ENCODE assay signal across 8 cellular contexts in genomic region chr13:52599037-52599852, GRCh38. TPM values are rescaled to one million over a fixed set of nuclear protein-coding genes. Genes with fewer than 3 reads are reported as not detected.
DNase-seq lines count a peak whose midpoint lies in the region; ATAC-seq and TF ChIP-seq lines count a peak whose summit lies in the region.

No MANE protein-coding gene starts in this region.

- ATAC-seq in HG03039 (IDR thresholded peaks at IDR 0.05; ENCODE audit: unreplicated experiment) (peak; percentile 7), SK-N-SH treated with all-trans-retinoic acid at 6 μM for 48 hours (peak; percentile 27), omental fat pad (ENCODE audit: low FRiP score) (peak; percentile 24)

- H3K4me3 ChIP-seq in fibroblast of mammary gland (ENCODE audit: control insufficient read depth, low read depth, low read length): peak overlapping the region; percentile 62

- DNase-seq in NCI-H2107 treated with DMSO at 0.1 percent for 48 hours (lab: John Stamatoyannopoulos, UW; ENCODE audit: unreplicated experiment) (peak; percentile 43), NCI-H2107 (lab: John Stamatoyannopoulos, UW) (no peak), fibroblast of mammary gland (ENCODE audit: low read depth) (peak; percentile 79), omental fat pad (ENCODE audit: low spot score) (no peak), COLO829 (ENCODE audit: low spot score) (no peak), occipital lobe (lab: John Stamatoyannopoulos, UW) (no peak)

- TF ChIP-seq CTCF in fibroblast of mammary gland (conservative IDR thresholded peaks at IDR 0.05; ENCODE audit: control insufficient read depth, insufficient read depth, low read depth, low read length) (no peak), omental fat pad (IDR thresholded peaks at IDR 0.05) (no peak)

TF ChIP-seq in SK-N-SH treated with all-trans-retinoic acid at 6 μM for 48 hours, 23 proteins besides CTCF, POLR2A, EP300 and RAD21:
- TF ChIP-seq CSDC2 (CRISPR knock-in tag; IDR thresholded peaks at IDR 0.05) (no peak), CSRNP3 (CRISPR knock-in tag; IDR thresholded peaks at IDR 0.05) (no peak), ZNF8 (CRISPR knock-in tag; IDR thresholded peaks at IDR 0.05) (no peak), ZC3H10 (CRISPR knock-in tag; IDR thresholded peaks at IDR 0.05) (no peak), TOX (CRISPR knock-in tag; IDR thresholded peaks at IDR 0.05; ENCODE audit: borderline replicate concordance) (no peak), OSR1 (CRISPR knock-in tag; IDR thresholded peaks at IDR 0.05) (no peak), CREB5 (CRISPR knock-in tag; IDR thresholded peaks at IDR 0.05; ENCODE audit: low read depth) (no peak), SNAI2 (CRISPR knock-in tag; IDR thresholded peaks at IDR 0.05) (no peak), ARNTL (CRISPR knock-in tag; IDR thresholded peaks at IDR 0.05; ENCODE audit: borderline replicate concordance, low read depth) (no peak), ZFP3 (CRISPR knock-in tag; IDR thresholded peaks at IDR 0.05) (no peak), ZNF70 (CRISPR knock-in tag; IDR thresholded peaks at IDR 0.05) (no peak), ZFP30 (CRISPR knock-in tag; IDR thresholded peaks at IDR 0.05) (no peak), ISL1 (CRISPR knock-in tag; IDR thresholded peaks at IDR 0.05) (no peak)

RNA-seq across cellular contexts. Expression of gene HNRNPA1L2, which starts 43.0 kb away (rescaled TPM):
- total RNA-seq in omental fat pad (1 to 10 TPM; 1.1 to 5.2 (median 3.6) TPM), occipital lobe (7.5 TPM)

RNA-seq across cellular contexts. Expression of gene SUGT1, which starts 53.4 kb away (rescaled TPM):
- 10 to 100 TPM; 27.5 to 39.1 (median 33.6) TPM for total RNA-seq in omental fat pad
- total RNA-seq in occipital lobe: 90.5 TPM

Comparison
In these comparisons a context has a peak if more than half of its experiments do, and no peak if none do; other contexts are left out.
1. DNase-seq: peak in NCI-H2107 treated with DMSO at 0.1 percent for 48 hours (single experiment) and fibroblast of mammary gland (single experiment); none in NCI-H2107 (single experiment), omental fat pad (single experiment), COLO829 (single experiment) and occipital lobe (single experiment).
2. Peak in every context shown above with its lines, with median percentiles within 50 percentile points of each other: ATAC-seq.